In the genomic region with DNA sequence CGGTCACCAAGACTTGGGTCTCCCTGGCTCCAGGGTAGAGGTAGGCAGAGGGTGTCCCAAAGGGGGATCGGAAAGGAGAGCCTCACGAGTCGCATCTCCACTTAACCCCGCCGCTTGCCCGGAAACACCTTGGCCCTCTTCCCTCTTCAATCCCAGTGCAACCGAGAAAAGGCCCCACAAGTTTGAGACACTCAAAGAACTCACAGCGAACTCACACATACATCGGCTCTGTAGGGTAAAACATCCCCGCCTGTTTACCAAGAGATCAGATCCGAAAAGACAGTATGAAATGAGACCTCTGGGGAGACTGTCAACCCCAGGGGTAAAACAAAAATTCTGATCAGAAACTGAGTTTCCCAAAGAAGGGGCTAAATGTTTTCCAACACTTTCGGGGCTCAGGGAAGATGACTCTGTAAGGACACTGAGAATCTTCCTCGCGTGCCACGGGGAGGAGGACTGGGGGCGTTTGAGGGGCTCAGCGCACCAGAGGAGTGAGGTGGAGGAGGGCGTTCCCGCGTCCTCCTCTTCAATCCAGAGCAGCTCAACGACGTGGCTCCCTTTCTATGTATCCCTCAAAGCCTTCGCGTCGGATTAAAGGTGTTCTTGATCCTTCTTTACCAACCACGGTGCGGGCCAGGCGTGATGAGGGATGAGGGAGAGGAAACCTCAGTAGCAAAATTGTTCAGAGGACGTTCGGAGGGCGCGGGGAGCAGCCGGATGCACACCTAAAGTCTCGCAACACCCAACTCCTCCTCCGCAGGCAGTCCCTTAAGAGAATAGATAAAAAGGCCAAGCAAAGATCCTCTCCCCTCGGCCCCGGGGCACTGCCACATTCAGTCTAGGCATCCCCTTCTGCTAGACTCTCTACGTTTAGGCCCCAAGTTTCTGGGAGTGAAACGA, we compare ENCODE assay signal across 14 cellular contexts. TPM values are rescaled to one million over a fixed set of nuclear protein-coding genes. Genes with fewer than 3 reads are reported as not detected.
DNase-seq lines count a peak whose midpoint lies in the region; ATAC-seq and TF ChIP-seq lines count a peak whose summit lies in the region.
"Had no signal": no experiment of that assay in that cellular context is flagged by ENCODE, and none has a peak within 500 bp of the region (broad histone marks: within the 10 kb centered on the region; RNA-seq: fewer than 3 reads in every experiment).

No MANE protein-coding gene starts in this region.

- H3K4me3 ChIP-seq in HUES48 (ENCODE audit: low read depth, low read length): peak overlapping the region; percentile 68
- peak overlapping the region; percentile 90 for H3K4me3 ChIP-seq in brain microvascular endothelial cell (ENCODE audit: low read depth, low read length)
- peak overlapping the region; percentile 71; the same call in 1 of the 2 replicates for H3K4me3 ChIP-seq in iPS-18c (ENCODE audit: insufficient read depth, low read depth, low read length)
- peak overlapping the region in 5 of 7 experiments; percentile 34 to 69 (median 39) for H3K4me3 ChIP-seq in skin epidermis

- in situ Hi-C loops in brain microvascular endothelial cell (cut with HindIII; ENCODE audit: low pct_ligation_motif_present, low sequenced_read_pairs): loop anchor here (25.0 kb wide), 4 partner anchors 229 to 621 kb away; no protein-coding TSS in a partner anchor

- no peaks in the 10 kb centered on the region for H3K9me3 ChIP-seq in HUES48 (ENCODE audit: control insufficient read depth, insufficient read depth, low read length)
- no peaks in the 10 kb centered on the region for H3K9me3 ChIP-seq in iPS-18c (ENCODE audit: control insufficient read depth, insufficient read depth, low read length)
- H3K9me3 ChIP-seq: left ventricle myocardium inferior, thoracic aorta had no signal

- peaks cover 15 to 36% (median 23%) of the 10 kb centered on the region in 4 donors for H3K4me1 Mint-ChIP-seq in naive thymus-derived CD8-positive, alpha-beta T cell

- H3K27me3 ChIP-seq in HUES48 (ENCODE audit: control insufficient read depth, insufficient read depth, low read length) (peaks cover 89% of the 10 kb centered on the region), brain microvascular endothelial cell (replicated peaks) (no peaks in the 10 kb centered on the region)

- peaks cover 0 to 3% (median 0%) of the 10 kb centered on the region in 3 donors for H3K36me3 Mint-ChIP-seq in naive thymus-derived CD8-positive, alpha-beta T cell

- H3K9me3 Mint-ChIP-seq in naive thymus-derived CD8-positive, alpha-beta T cell: peaks cover 0 to 3% (median 0%) of the 10 kb centered on the region in 9 donors
- H3K9me3 Mint-ChIP-seq: activated T-helper 1 cell treated with anti-CD3 and anti-CD28 coated beads, Interleukin-12 subunit alpha, Interleukin-12 subunit beta, Interleukin-2, Interleukin-4 antibody, amounts not matched to agents 30 ng/mL and 10 ng/mL and 1 ng/mL, durations not matched to agents 14 hours and 24 hours and 36 hours had no signal

- H3K36me3 ChIP-seq in HUES48 (ENCODE audit: control insufficient read depth, insufficient read depth, low read length) (no peaks in the 10 kb centered on the region), brain microvascular endothelial cell (replicated peaks) (peaks cover 5% of the 10 kb centered on the region)
- H3K36me3 ChIP-seq: left ventricle myocardium inferior, thoracic aorta had no signal

- H3K27ac ChIP-seq in HUES48 (ENCODE audit: low read depth, low read length): no peak overlapping the region
- H3K27ac ChIP-seq in brain microvascular endothelial cell: peak overlapping the region; percentile 27
- peak overlapping the region in 8 of 21 experiments; percentile 24 to 96 (median 75) for H3K27ac ChIP-seq in skin epidermis
- H3K27ac ChIP-seq: left ventricle myocardium inferior, thoracic aorta had no signal

- H3K27me3 Mint-ChIP-seq in naive thymus-derived CD8-positive, alpha-beta T cell: peaks cover 36 to 81% (median 53%) of the 10 kb centered on the region in 5 donors

- POLR2A ChIA-PET in naive thymus-derived CD8-positive, alpha-beta T cell (lab: Charles Lee): no interaction called here

- no peak for ATAC-seq in GM18868 (IDR thresholded peaks at IDR 0.05; ENCODE audit: unreplicated experiment)
- ATAC-seq in naive thymus-derived CD8-positive, alpha-beta T cell: no peak
- ATAC-seq: activated CD4-positive, alpha-beta T cell treated with anti-CD3 and anti-CD28 coated beads for 36 hours; esophagus mucosa had no signal

- H3K4me3 Mint-ChIP-seq in naive thymus-derived CD8-positive, alpha-beta T cell: peak overlapping the region in 4 of 10 donors; percentile 6 to 52 (median 18)
- H3K4me3 Mint-ChIP-seq: activated CD4-positive, alpha-beta T cell treated with anti-CD3 and anti-CD28 coated beads for 36 hours; activated T-helper 1 cell treated with anti-CD3 and anti-CD28 coated beads, Interleukin-12 subunit alpha, Interleukin-12 subunit beta, Interleukin-2, Interleukin-4 antibody, amounts not matched to agents 30 ng/mL and 10 ng/mL and 1 ng/mL, durations not matched to agents 14 hours and 24 hours and 36 hours had no signal

- peak overlapping the region in 1 of 10 donors; percentile 34 for H3K27ac Mint-ChIP-seq in naive thymus-derived CD8-positive, alpha-beta T cell
- H3K27ac Mint-ChIP-seq: activated CD4-positive, alpha-beta T cell treated with anti-CD3 and anti-CD28 coated beads for 36 hours; activated T-helper 1 cell treated with anti-CD3 and anti-CD28 coated beads, Interleukin-12 subunit alpha, Interleukin-12 subunit beta, Interleukin-2, Interleukin-4 antibody, amounts not matched to agents 30 ng/mL and 10 ng/mL and 1 ng/mL, durations not matched to agents 14 hours and 24 hours and 36 hours had no signal

- DNase-seq in brain microvascular endothelial cell: no peak
- no peak for DNase-seq in glomerular visceral epithelial cell (ENCODE audit: extremely low spot score)
- DNase-seq in middle frontal gyrus (ENCODE audit: extremely low spot score, low spot score): no peak
- DNase-seq in naive thymus-derived CD8-positive, alpha-beta T cell: no peak
- DNase-seq: activated CD4-positive, alpha-beta T cell treated with anti-CD3 and anti-CD28 coated beads for 36 hours; NCI-H1694 had no signal

- H3K9ac ChIP-seq in HUES48 (ENCODE audit: low read depth, low read length): no peak overlapping the region

- TF ChIP-seq CTCF in brain microvascular endothelial cell (IDR thresholded peaks at IDR 0.05; ENCODE audit: low read depth, low read length, missing control alignments): no peak

- peaks cover 19% of the 10 kb centered on the region for H3K4me1 ChIP-seq in HUES48 (ENCODE audit: control insufficient read depth, insufficient read depth, low read length)

RNA-seq across cellular contexts. Expression of a gene that starts 3.7 kb away (rescaled TPM):
- total RNA-seq in naive thymus-derived CD8-positive, alpha-beta T cell: not detected
- not detected for polyA plus RNA-seq in naive thymus-derived CD8-positive, alpha-beta T cell
- total RNA-seq: activated CD4-positive, alpha-beta T cell treated with anti-CD3 and anti-CD28 coated beads for 36 hours; activated T-helper 1 cell treated with anti-CD3 and anti-CD28 coated beads, Interleukin-12 subunit alpha, Interleukin-12 subunit beta, Interleukin-2, Interleukin-4 antibody, amounts not matched to agents 30 ng/mL and 10 ng/mL and 1 ng/mL, durations not matched to agents 14 hours and 24 hours and 36 hours had no signal

Comparison
In these comparisons a context has a peak if more than half of its experiments do, and no peak if none do; other contexts are left out.
1. H3K4me3 ChIP-seq: peak in every context shown above with its lines; median percentile 90 in brain microvascular endothelial cell; 71 in iPS-18c; 68 in HUES48; 39 in skin epidermis.